ENCODE assay signal across 8 cellular contexts in the genomic region with DNA sequence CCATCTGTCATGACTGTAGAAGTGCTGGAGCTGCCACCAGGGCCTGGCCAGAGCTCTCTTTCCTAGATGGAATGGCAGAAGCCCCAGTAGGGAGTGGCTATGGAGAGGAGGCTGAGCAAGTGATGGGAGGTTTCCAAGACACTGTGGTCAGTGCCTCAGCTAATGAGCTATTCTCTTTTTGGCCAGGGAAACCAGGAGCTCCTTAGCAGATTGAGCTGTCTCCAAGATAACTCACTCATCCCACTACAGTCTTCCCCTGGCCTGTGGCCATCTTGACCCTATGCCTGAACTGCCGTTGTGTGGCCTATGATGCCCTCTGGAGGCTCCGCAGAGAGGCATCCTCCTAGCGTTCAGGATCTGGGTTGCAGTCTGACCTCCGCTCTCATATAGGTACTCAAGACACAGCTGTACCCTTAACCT.
DNase-seq lines count a peak whose midpoint lies in the region; ATAC-seq, FAIRE-seq and TF ChIP-seq lines count a peak whose summit lies in the region.

No MANE protein-coding gene starts in this region.

- peak; percentile 63 for TF ChIP-seq CTCF in AG09309 (IDR thresholded peaks at IDR 0.05; ENCODE audit: control insufficient read depth, insufficient read depth, low read depth, low read length, missing control alignments)
- TF ChIP-seq CTCF in Loucy (conservative IDR thresholded peaks at IDR 0.05; ENCODE audit: low read length), result peak; percentile 48
- TF ChIP-seq CTCF in bronchial epithelial cell (IDR thresholded peaks at IDR 0.05; ENCODE audit: insufficient read depth, low read length, severe bottlenecking), result peak; percentile 27

- ATAC-seq in GM18498 (IDR thresholded peaks at IDR 0.05; ENCODE audit: unreplicated experiment) (no peak), HG02870 (IDR thresholded peaks at IDR 0.05; ENCODE audit: unreplicated experiment) (no peak), HG03439 (IDR thresholded peaks at IDR 0.05; ENCODE audit: unreplicated experiment) (no peak), HG02970 (IDR thresholded peaks at IDR 0.05; ENCODE audit: low FRiP score, unreplicated experiment) (no peak)

- DNase-seq in AG09309 (ENCODE audit: low read depth) (peak; percentile 80), bronchial epithelial cell (ENCODE audit: low read depth) (no peak), medulla oblongata (ENCODE audit: extremely low spot score) (peak; percentile 82)

- H3K9ac ChIP-seq in Loucy (ENCODE audit: low read depth, low read length, poor library complexity, severe bottlenecking), result no peak overlapping the region

- H3K4me3 ChIP-seq in AG09309 (ENCODE audit: control insufficient read depth, low read depth, low read length) (no peak overlapping the region), Loucy (ENCODE audit: low read length, poor library complexity, severe bottlenecking) (no peak overlapping the region), bronchial epithelial cell (ENCODE audit: low read depth, low read length) (no peak overlapping the region)

- no peak overlapping the region for H3K4me2 ChIP-seq in Loucy (ENCODE audit: low read depth, low read length, poor library complexity, severe bottlenecking)

- no peaks in the 10 kb centered on the region for H4K20me1 ChIP-seq in Loucy (ENCODE audit: insufficient read depth, low read length, poor library complexity, severe bottlenecking)

- H3F3A ChIP-seq in Loucy (ENCODE audit: low read depth), result no peaks in the 10 kb centered on the region

- H3K9me2 ChIP-seq in Loucy (replicated peaks; ENCODE audit: low read depth, low read length), result no peaks in the 10 kb centered on the region

- H3K4me1 ChIP-seq in Loucy (ENCODE audit: insufficient read depth, low read length, poor library complexity, severe bottlenecking), result no peaks in the 10 kb centered on the region

- no peak for FAIRE-seq in bronchial epithelial cell (lab: Jason Lieb, UNC)

- H3K36me3 ChIP-seq in Loucy (ENCODE audit: insufficient read depth, low read length), result peaks cover 45% of the 10 kb centered on the region; the same call in 1 of the 2 replicates
- peaks cover 14% of the 10 kb centered on the region for H3K36me3 ChIP-seq in bronchial epithelial cell (ENCODE audit: control insufficient read depth, insufficient read depth, low read length)

- H3K9me3 ChIP-seq in Loucy (ENCODE audit: insufficient read depth, low read depth, low read length), result no peaks in the 10 kb centered on the region

- no peaks in the 10 kb centered on the region for H3K79me2 ChIP-seq in Loucy (ENCODE audit: insufficient read depth, low read length)

- H3K27me3 ChIP-seq in Loucy (ENCODE audit: insufficient read depth, low read length, poor library complexity, severe bottlenecking) (no peaks in the 10 kb centered on the region), bronchial epithelial cell (ENCODE audit: control insufficient read depth, insufficient read depth, low read length) (no peaks in the 10 kb centered on the region)

- H2AFZ ChIP-seq in Loucy (ENCODE audit: low read length), result no peak overlapping the region
